In the genomic region with DNA sequence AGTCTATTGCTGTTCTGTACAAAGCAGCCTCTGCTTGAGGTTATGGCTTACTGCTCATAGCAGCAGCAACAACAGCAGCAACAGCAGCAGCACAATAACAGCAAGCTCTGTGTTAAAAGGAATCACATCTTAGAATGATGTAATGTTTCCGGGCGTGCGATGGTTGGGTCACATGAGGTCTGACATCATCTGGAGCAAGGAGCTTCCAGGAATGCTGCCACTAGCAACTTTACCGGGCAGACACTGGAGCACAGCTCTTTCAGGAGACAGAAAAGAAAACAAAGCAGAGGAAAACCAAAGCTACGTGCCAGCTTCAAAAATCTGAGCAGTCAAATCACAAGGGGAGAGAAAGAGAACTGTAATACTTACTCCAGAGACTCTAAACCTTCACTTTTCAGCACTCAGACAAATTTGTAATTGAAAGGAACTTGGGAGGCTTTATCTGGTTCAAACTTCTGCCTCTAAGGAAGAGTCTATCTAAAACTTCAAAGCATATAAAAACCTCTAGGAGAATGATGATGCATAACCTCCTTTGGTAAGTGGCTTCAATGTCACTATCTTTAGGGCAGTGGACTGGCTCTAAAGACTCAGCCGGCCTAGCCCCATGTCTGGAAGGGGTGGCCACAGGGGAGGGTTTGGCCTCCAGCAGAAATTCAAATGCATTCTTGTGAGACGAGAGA, we compare ENCODE assay signal across 8 cellular contexts. TPM values are rescaled to one million over a fixed set of nuclear protein-coding genes. Genes with fewer than 3 reads are reported as not detected.
DNase-seq lines count a peak whose midpoint lies in the region; ATAC-seq and TF ChIP-seq lines count a peak whose summit lies in the region.

No MANE protein-coding gene starts in this region.

- H2AFZ ChIP-seq in fibroblast of lung (ENCODE audit: low read length) (peak overlapping the region; percentile 80), neural progenitor cell (replicated peaks) (peak overlapping the region; percentile 87)

- H3K27ac ChIP-seq in RWPE1 (peak overlapping the region; percentile 29; the same call in 1 of the 2 replicates), fibroblast of lung (ENCODE audit: insufficient read depth, low read length) (peak overlapping the region; percentile 83), neural progenitor cell (no peak overlapping the region)

- peak overlapping the region; percentile 49 for H3K9ac ChIP-seq in fibroblast of lung (ENCODE audit: insufficient read depth, low read length)
- no peak overlapping the region for H3K9ac ChIP-seq in neural progenitor cell

- no peak for TF ChIP-seq CTCF in RWPE1 (conservative IDR thresholded peaks at IDR 0.05; ENCODE audit: low read depth)
- TF ChIP-seq CTCF in fibroblast of lung (conservative IDR thresholded peaks at IDR 0.05 in 1 of 2, IDR thresholded peaks at IDR 0.05 in 1 of 2; ENCODE audit: low read depth in 1 of 2, low read length in 2 of 2), result no peak
- TF ChIP-seq CTCF in neural progenitor cell (IDR thresholded peaks at IDR 0.05), result no peak

- POLR2A ChIA-PET in RWPE1 (lab: Yijun Ruan, JAX; ENCODE audit: low non-redundant PET), result no interaction called here

- CTCF ChIA-PET in RWPE1 (lab: Yijun Ruan, JAX), result interaction anchor here (0.6 to 2.2 kb wide), 4 partner anchors 19 to 51 kb away, joined by 3 to 8 read pairs (median 4); no protein-coding TSS in a partner anchor

- peaks cover 9% of the 10 kb centered on the region for H3K27me3 Mint-ChIP-seq in neural progenitor cell (ENCODE audit: insufficient read depth, low read depth)

- H3K4me1 ChIP-seq in fibroblast of lung (ENCODE audit: control insufficient read depth, extremely low read depth, insufficient read depth, low read length) (peaks cover 3% of the 10 kb centered on the region), neural progenitor cell (peaks cover 9% of the 10 kb centered on the region)

- H4K20me1 ChIP-seq in fibroblast of lung (ENCODE audit: control insufficient read depth, extremely low read depth, insufficient read depth, low read length) (no peaks in the 10 kb centered on the region), neural progenitor cell (ENCODE audit: low read depth) (no peaks in the 10 kb centered on the region)

- H3F3A ChIP-seq in neural progenitor cell (ENCODE audit: low read depth), result no peaks in the 10 kb centered on the region

- no peak for ATAC-seq in GM19395 (IDR thresholded peaks at IDR 0.05; ENCODE audit: unreplicated experiment)
- no peak for ATAC-seq in GM21390 (IDR thresholded peaks at IDR 0.05; ENCODE audit: unreplicated experiment)
- ATAC-seq in HG03342 (IDR thresholded peaks at IDR 0.05; ENCODE audit: unreplicated experiment), result no peak

- H3K27me3 ChIP-seq in fibroblast of lung (ENCODE audit: control insufficient read depth, insufficient read depth, low read length), result no peaks in the 10 kb centered on the region
- H3K27me3 ChIP-seq in neural progenitor cell, result no peaks in the 10 kb centered on the region

- H3K9me3 ChIP-seq in fibroblast of lung (ENCODE audit: control insufficient read depth, insufficient read depth, low read depth, low read length) (no peaks in the 10 kb centered on the region), neural progenitor cell (ENCODE audit: low read depth) (no peaks in the 10 kb centered on the region)

- H3K9me3 Mint-ChIP-seq in neural progenitor cell, result peaks cover 7% of the 10 kb centered on the region

- H3K79me2 ChIP-seq in fibroblast of lung (ENCODE audit: control insufficient read depth, insufficient read depth, low read length) (no peaks in the 10 kb centered on the region), neural progenitor cell (ENCODE audit: low read depth) (no peaks in the 10 kb centered on the region)

- H3K36me3 ChIP-seq in fibroblast of lung (ENCODE audit: control insufficient read depth, insufficient read depth, low read length) (no peaks in the 10 kb centered on the region), neural progenitor cell (no peaks in the 10 kb centered on the region)

- H3K4me3 Mint-ChIP-seq in neural progenitor cell, result no peak overlapping the region

- peak; percentile 81 for DNase-seq in ELR (ENCODE audit: low read depth)
- DNase-seq in RWPE1 (ENCODE audit: low spot score), result peak; percentile 70
- DNase-seq in fibroblast of lung (ENCODE audit: low read depth in 2 of 2), result peak; percentile 91 to 93
- DNase-seq in neural progenitor cell (ENCODE audit: low spot score), result peak; percentile 39
- no peak for DNase-seq in stimulated activated CD4-positive, alpha-beta T cell treated with anti-CD3 and anti-CD28 coated beads, Interleukin-12 subunit alpha, Interleukin-12 subunit beta, amount 100 ng/mL, for 4 hours

- H3K27ac Mint-ChIP-seq in neural progenitor cell, result peak overlapping the region; percentile 82

- H3K4me1 Mint-ChIP-seq in neural progenitor cell, result peaks cover 30% of the 10 kb centered on the region

- no peaks in the 10 kb centered on the region for H3K36me3 Mint-ChIP-seq in neural progenitor cell

- H3K4me3 ChIP-seq in fibroblast of lung (replicated peaks in 1 of 4; ENCODE audit: control extremely low read depth in 1 of 4, insufficient read depth in 1 of 4, low read depth in 3 of 4, low read length in 4 of 4) (peak overlapping the region in 3 of 4 experiments; percentile 3 to 39 (median 5)), neural progenitor cell (no peak overlapping the region)

- H3K4me2 ChIP-seq in fibroblast of lung (ENCODE audit: extremely low read depth, insufficient read depth, low read length), result peak overlapping the region; percentile 72
- no peak overlapping the region for H3K4me2 ChIP-seq in neural progenitor cell

RNA-seq across cellular contexts. Expression of a gene that starts 28.3 kb away (rescaled TPM):
- 36.5 and 43.8 TPM in 2 replicates for total RNA-seq in fibroblast of lung
- polyA plus RNA-seq in fibroblast of lung, result 23.0 and 31.0 TPM in 2 replicates
- 17.0 and 25.8 TPM in 2 replicates for polyA plus RNA-seq in fibroblast of lung (2012)
- polyA minus RNA-seq in fibroblast of lung (ENCODE audit: low replicate concordance), result 14.3 and 40.7 TPM in 2 replicates
- total RNA-seq in neural progenitor cell (ENCODE audit: low replicate concordance), result 31.6 and 36.4 TPM in 2 replicates
